Comparison of ENCODE assay signal across 8 cellular contexts in the genomic region with DNA sequence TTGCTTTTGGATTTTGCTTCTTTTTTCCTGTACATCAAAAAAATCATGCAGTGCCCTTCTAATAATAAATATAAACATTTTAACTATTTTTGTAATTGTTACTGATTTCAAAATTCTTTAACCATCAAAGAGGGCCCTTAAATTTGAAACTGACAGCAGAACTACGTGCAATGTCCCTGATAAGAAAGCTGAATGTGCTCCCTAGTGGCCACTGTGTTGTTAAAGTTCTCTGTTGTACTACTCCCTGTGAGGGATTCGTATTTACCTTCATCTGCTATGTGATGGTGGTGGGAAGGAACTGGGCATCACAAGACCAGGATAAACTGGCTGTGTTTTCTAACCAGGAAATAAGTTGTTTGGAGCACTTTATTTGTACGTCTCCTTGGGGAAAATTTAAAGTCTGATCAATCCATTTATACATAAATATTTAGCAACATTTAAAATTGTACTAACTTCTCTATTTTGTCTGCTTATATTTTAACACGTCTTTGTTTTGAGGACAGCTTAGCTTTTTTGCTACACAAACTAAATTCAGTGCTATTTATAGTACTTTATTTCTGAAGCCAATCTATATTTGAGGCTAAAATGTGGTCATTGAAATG.
DNase-seq lines count a peak whose midpoint lies in the region; ATAC-seq and TF ChIP-seq lines count a peak whose summit lies in the region.

No MANE protein-coding gene starts in this region.

- peaks cover 13% of the 10 kb centered on the region for H3K4me1 ChIP-seq in adipocyte (ENCODE audit: control insufficient read depth, insufficient read depth, low read length)

- TF ChIP-seq CTCF in kidney epithelial cell (IDR thresholded peaks at IDR 0.05; ENCODE audit: insufficient read depth, low read length, poor library complexity, severe bottlenecking), result peak; percentile 60

- no peak overlapping the region for H3K9ac ChIP-seq in adipocyte (ENCODE audit: low read length)

- H3K27me3 ChIP-seq in adipocyte (replicated peaks; ENCODE audit: control insufficient read depth, insufficient read depth, low read length) (no peaks in the 10 kb centered on the region), kidney epithelial cell (ENCODE audit: control insufficient read depth, insufficient read depth, low read length) (no peaks in the 10 kb centered on the region)

- H3K9me3 ChIP-seq in adipocyte (ENCODE audit: control insufficient read depth, low read length), result no peaks in the 10 kb centered on the region

- ATAC-seq in HG02763 (IDR thresholded peaks at IDR 0.05; ENCODE audit: unreplicated experiment) (no peak), GM21723 (IDR thresholded peaks at IDR 0.05; ENCODE audit: unreplicated experiment) (no peak)

- H3K4me3 ChIP-seq in adipocyte (ENCODE audit: low read length) (no peak overlapping the region), kidney epithelial cell (ENCODE audit: low read depth, low read length) (no peak overlapping the region)

- peak; percentile 60 for DNase-seq in GM03348 (ENCODE audit: low spot score)
- DNase-seq in NCI-H1694 (lab: John Stamatoyannopoulos, UW), result peak; percentile 73
- peak; percentile 80 for DNase-seq in adipocyte (ENCODE audit: low read depth)
- DNase-seq in kidney epithelial cell (ENCODE audit: low read depth), result peak; percentile 18
- no peak for DNase-seq in NCI-H2029 (lab: John Stamatoyannopoulos, UW)
- no peak for DNase-seq in activated naive CD4-positive, alpha-beta T cell treated with Interleukin-2 at 50 U/mL for 16 hours

- H3K36me3 ChIP-seq in adipocyte (ENCODE audit: control insufficient read depth, insufficient read depth, low read length, severe bottlenecking), result no peaks in the 10 kb centered on the region
- no peaks in the 10 kb centered on the region for H3K36me3 ChIP-seq in kidney epithelial cell (ENCODE audit: control insufficient read depth, insufficient read depth, low read length)

Comparison
In these comparisons a context has a peak if more than half of its experiments do, and no peak if none do; other contexts are left out.
1. DNase-seq: peak in GM03348 (single experiment), NCI-H1694 (single experiment), adipocyte (single experiment) and kidney epithelial cell (single experiment); none in NCI-H2029 (single experiment) and activated naive CD4-positive, alpha-beta T cell treated with Interleukin-2 at 50 U/mL for 16 hours (single experiment).